ENCODE assay signal across 1 cellular context in the genomic region with DNA sequence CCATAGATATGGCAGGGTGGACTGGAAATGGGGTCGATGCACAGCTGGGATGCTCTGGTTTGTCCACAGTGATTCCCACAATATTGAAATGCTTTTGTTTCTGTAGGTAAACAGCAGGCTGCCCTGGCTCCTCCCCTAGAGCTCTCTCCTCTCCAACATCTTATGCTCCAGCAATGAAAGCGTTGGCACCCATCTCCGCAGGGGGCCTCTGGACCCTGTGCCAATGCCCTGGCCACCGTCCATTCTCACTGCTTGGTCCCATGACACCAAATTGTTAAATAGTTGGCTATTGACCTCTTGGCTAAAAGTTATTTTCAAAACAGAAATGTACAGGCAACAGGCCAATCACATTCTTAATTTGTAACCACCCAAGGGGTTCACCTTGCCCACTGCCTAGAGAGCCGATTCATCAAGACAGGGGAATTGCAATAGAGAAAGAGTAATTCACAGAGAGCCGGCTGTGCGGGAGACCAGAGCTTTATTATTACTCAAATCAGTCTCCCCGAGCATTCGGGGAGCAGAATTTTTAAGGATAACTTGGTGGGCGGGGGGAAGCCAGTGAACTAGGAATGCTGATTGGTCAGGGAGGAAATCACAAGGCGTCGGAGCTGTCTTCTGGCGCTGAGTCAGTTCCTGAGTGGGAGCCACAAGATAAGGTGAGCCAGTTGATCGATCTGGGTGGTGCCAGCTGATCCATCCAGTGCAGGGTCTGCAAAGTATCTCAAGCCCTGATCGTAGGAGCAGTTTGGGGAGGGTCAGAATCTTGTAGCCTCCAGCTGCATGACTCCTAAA.
TF ChIP-seq lines count a peak whose summit lies in the region.

No MANE protein-coding gene starts in this region.

TF ChIP-seq in H1, 55 proteins besides CTCF, POLR2A, EP300 and RAD21 (continued from another document):
- TF ChIP-seq, protein P1, sequence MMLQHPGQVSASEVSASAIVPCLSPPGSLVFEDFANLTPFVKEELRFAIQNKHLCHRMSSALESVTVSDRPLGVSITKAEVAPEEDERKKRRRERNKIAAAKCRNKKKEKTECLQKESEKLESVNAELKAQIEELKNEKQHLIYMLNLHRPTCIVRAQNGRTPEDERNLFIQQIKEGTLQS (IDR thresholded peaks at IDR 0.05; ENCODE audit: insufficient read depth, low read depth, low read length), result no peak
- TF ChIP-seq SAP30 (IDR thresholded peaks at IDR 0.05; ENCODE audit: insufficient read depth, insufficient replicate concordance, low read length) (no peak), HDAC6 (IDR thresholded peaks at IDR 0.05; ENCODE audit: low read depth, low read length) (no peak), MAFK (IDR thresholded peaks at IDR 0.05; ENCODE audit: low read depth, low read length) (no peak), PHF8 (conservative IDR thresholded peaks at IDR 0.05; ENCODE audit: low read depth, low read length) (no peak), NRF1 (IDR thresholded peaks at IDR 0.05; ENCODE audit: low read depth, low read length) (no peak), TBP (IDR thresholded peaks at IDR 0.05; ENCODE audit: low read depth, low read length) (no peak), CTBP2 (IDR thresholded peaks at IDR 0.05; ENCODE audit: borderline replicate concordance, insufficient read depth, insufficient read length, low read length) (no peak), CBX5 (IDR thresholded peaks at IDR 0.05; ENCODE audit: low read depth, low read length) (no peak), ZNF274 (IDR thresholded peaks at IDR 0.05; ENCODE audit: borderline replicate concordance, extremely low read depth, low read length) (no peak), SRF (IDR thresholded peaks at IDR 0.05; ENCODE audit: low read depth, low read length) (no peak), FOSL1 (IDR thresholded peaks at IDR 0.05; ENCODE audit: insufficient read depth, low read depth, low read length) (no peak), SUZ12 (IDR thresholded peaks at IDR 0.05; ENCODE audit: low read length) (no peak), EGR1 (IDR thresholded peaks at IDR 0.05; ENCODE audit: borderline replicate concordance, low read depth, low read length) (no peak)
